In the genomic region with DNA sequence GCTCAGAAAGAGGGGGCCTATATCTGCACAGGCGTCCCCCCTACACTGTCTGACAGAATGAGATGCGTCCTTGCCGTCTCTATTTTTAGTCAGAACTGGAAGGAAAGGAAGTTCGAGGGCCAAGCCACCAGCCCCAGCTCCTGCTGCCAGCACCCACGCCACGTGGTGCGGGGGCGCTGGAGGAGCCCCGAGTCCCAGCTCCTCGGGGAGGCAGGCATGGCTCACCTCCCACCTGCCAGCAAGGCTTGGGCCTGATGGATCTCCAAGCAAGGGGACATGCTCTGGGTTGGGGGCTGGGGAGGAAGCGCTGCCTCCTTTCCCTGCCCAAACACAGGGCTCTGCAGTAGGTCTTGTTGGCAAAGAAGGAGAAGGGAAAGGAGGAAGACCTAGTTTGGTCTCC, we compare ENCODE assay signal across 22 cellular contexts.
"Had no signal": no experiment of that assay in that cellular context is flagged by ENCODE, and none has a peak within 500 bp of the region (broad histone marks: within the 10 kb centered on the region; RNA-seq: fewer than 3 reads in every experiment).

No MANE protein-coding gene starts in this region.

- ATAC-seq: effector memory CD8-positive, alpha-beta T cell; natural killer cell treated with Interleukin-12 subunit alpha and Interleukin-12 subunit beta and Interleukin-15 and Interleukin-18, amount 100 ng/mL, for 72 hours; psoas muscle; right cardiac atrium had no signal

- H3K9me3 ChIP-seq: ovary, psoas muscle, sigmoid colon, testis, tibial artery, upper lobe of left lung had no signal

- DNase-seq: effector memory CD8-positive, alpha-beta T cell; immature natural killer cell; islet precursor cell; kidney glomerular epithelial cell; left colon; occipital lobe; ovary; psoas muscle; right cardiac atrium; sigmoid colon; stimulated activated CD4-positive, alpha-beta T cell treated with anti-CD3 and anti-CD28 coated beads, Interleukin-2, amount 100 ng/mL, for 24 hours; stimulated activated CD4-positive, alpha-beta T cell treated with anti-CD3 and anti-CD28 coated beads, Interleukin-4, amount 100 ng/mL, for 24 hours; stimulated activated naive CD8-positive, alpha-beta T cell treated with anti-CD3 and anti-CD28 coated beads, Interleukin-15, Interleukin-2, amounts not matched to agents 100 U/mL and 50 U/mL, for 24 hours; testis; tibial artery; upper lobe of left lung had no signal

- H3K36me3 ChIP-seq: ovary, sigmoid colon, upper lobe of left lung had no signal

- H3K27ac ChIP-seq: coronary artery, ovary, psoas muscle, sigmoid colon, testis, tibial artery, upper lobe of left lung had no signal

- FAIRE-seq: endometrium, frontal cortex, urothelium cell line had no signal

- H3K4me3 ChIP-seq: coronary artery, lung, ovary, psoas muscle, sigmoid colon, testis, tibial artery, upper lobe of left lung had no signal

- H3K4me1 ChIP-seq: psoas muscle, sigmoid colon, tibial artery, upper lobe of left lung had no signal

- H3K27me3 ChIP-seq: ovary, testis, upper lobe of left lung had no signal
